8 cellular contexts compared by ENCODE assay signal in genomic region chr4:152937280-152937534, GRCh38. TPM values are rescaled to one million over a fixed set of nuclear protein-coding genes. Genes with fewer than 3 reads are reported as not detected.
DNase-seq lines count a peak whose midpoint lies in the region; ATAC-seq and TF ChIP-seq lines count a peak whose summit lies in the region.

No MANE protein-coding gene starts in this region.

- H3K4me2 ChIP-seq in skeletal muscle satellite cell (ENCODE audit: low read length): peak overlapping the region; percentile 96

- H3K27ac ChIP-seq in right atrium auricular region: no peak overlapping the region

- H3K27me3 ChIP-seq in right atrium auricular region (peaks cover 0 to 7% of the 10 kb centered on the region in 2 donors), skeletal muscle satellite cell (ENCODE audit: control insufficient read depth, insufficient read depth, low read length) (peaks cover 60% of the 10 kb centered on the region)

- H3K9ac ChIP-seq in skeletal muscle satellite cell (ENCODE audit: low read depth, low read length): peak overlapping the region; percentile 24

- no peaks in the 10 kb centered on the region for H3K36me3 ChIP-seq in right atrium auricular region
- H3K36me3 ChIP-seq in skeletal muscle satellite cell (ENCODE audit: insufficient read depth, low read length): no peaks in the 10 kb centered on the region

- ATAC-seq in GM18511 (IDR thresholded peaks at IDR 0.05; ENCODE audit: unreplicated experiment): peak; percentile 12
- no peak for ATAC-seq in HG02870 (IDR thresholded peaks at IDR 0.05; ENCODE audit: unreplicated experiment)

- H3K4me1 ChIP-seq in right atrium auricular region (peaks cover 0 to 28% of the 10 kb centered on the region in 2 donors), skeletal muscle satellite cell (ENCODE audit: control insufficient read depth, insufficient read depth, low read length) (peaks cover 12% of the 10 kb centered on the region)

- H3K4me3 ChIP-seq in WI38 (ENCODE audit: low read depth, low read length): peak overlapping the region; percentile 59
- H3K4me3 ChIP-seq in right atrium auricular region: peak overlapping the region; percentile 37 to 64
- peak overlapping the region; percentile 70 for H3K4me3 ChIP-seq in skeletal muscle satellite cell (ENCODE audit: low read length)

- DNase-seq in right atrium auricular region (ENCODE audit: low spot score) (no peak), DMS79 treated with DMSO at 0.1 percent for 48 hours (lab: John Stamatoyannopoulos, UW) (no peak), HuH-7 (ENCODE audit: low spot score) (no peak), NCI-H128 (lab: John Stamatoyannopoulos, UW; ENCODE audit: unreplicated experiment) (no peak)

- no peak for TF ChIP-seq CTCF in WI38 (IDR thresholded peaks at IDR 0.05; ENCODE audit: low read depth, low read length)
- TF ChIP-seq CTCF in right atrium auricular region (IDR thresholded peaks at IDR 0.05): no peak

- H3K9me3 ChIP-seq in right atrium auricular region (no peaks in the 10 kb centered on the region), skeletal muscle satellite cell (replicated peaks; ENCODE audit: low read length) (no peaks in the 10 kb centered on the region)

RNA-seq across cellular contexts. Expression of gene FHDC1, which starts 1.1 kb away (rescaled TPM):
- total RNA-seq in right atrium auricular region: under 1 TPM; 0.33 to 0.90 TPM
- total RNA-seq in skeletal muscle satellite cell (2012; rRNA removed): under 0.01 TPM in 2 replicates
